Comparison of ENCODE assay signal across 17 cellular contexts in genomic region chr3:193874997-193875593, GRCh38.
DNase-seq lines count a peak whose midpoint lies in the region; ATAC-seq, FAIRE-seq and TF ChIP-seq lines count a peak whose summit lies in the region.
"Had no signal": no experiment of that assay in that cellular context is flagged by ENCODE, and none has a peak within 500 bp of the region (broad histone marks: within the 10 kb centered on the region; RNA-seq: fewer than 3 reads in every experiment).

No MANE protein-coding gene starts in this region.

- peaks cover 90% of the 10 kb centered on the region for H3K4me1 ChIP-seq in Caco-2
- no peaks in the 10 kb centered on the region for H3K4me1 ChIP-seq in GM12878 (ENCODE audit: control insufficient read depth, insufficient read depth, low read length)
- H3K4me1 ChIP-seq in PC-3 (ENCODE audit: insufficient read depth, low read length): peaks cover 47% of the 10 kb centered on the region
- peaks cover 0 to 18% of the 10 kb centered on the region in 2 donors for H3K4me1 ChIP-seq in gastrocnemius medialis
- no peaks in the 10 kb centered on the region for H3K4me1 ChIP-seq in lower lobe of right lung

- H3K27ac Mint-ChIP-seq in Caco-2 (ENCODE audit: unreplicated experiment) (peak overlapping the region; percentile 71), progenitor cell of endocrine pancreas (peak overlapping the region; percentile 27)

- POLR2A ChIA-PET in Caco-2 (lab: Charles Lee): interaction anchor here (0.5 to 1.6 kb wide), 2 partner anchors 36 to 259 kb away, joined by 4 to 6 read pairs; no protein-coding TSS in a partner anchor
- POLR2A ChIA-PET in GM12878 (lab: Charles Lee): no interaction called here
- POLR2A ChIA-PET in PC-3 (lab: Charles Lee; ENCODE audit: unreplicated experiment): no interaction called here

- H3K79me2 ChIP-seq in GM12878 (ENCODE audit: control insufficient read depth, insufficient read depth, low read length): no peaks in the 10 kb centered on the region
- no peaks in the 10 kb centered on the region for H3K79me2 ChIP-seq in PC-3 (ENCODE audit: low read length)

- SMC1A ChIA-PET in GM12878 (lab: Charles Lee; ENCODE audit: uncharacterized antibody, unreplicated experiment): no interaction called here

- TF ChIP-seq CTCF in Caco-2 (IDR thresholded peaks at IDR 0.05; ENCODE audit: insufficient read depth in 1 of 2, low read depth in 1 of 2, low read length in 1 of 2, severe bottlenecking in 1 of 2, unreplicated experiment in 1 of 2): no peak
- no peak for TF ChIP-seq CTCF in GM12878 (IDR thresholded peaks at IDR 0.05 in 2 of 3, conservative IDR thresholded peaks at IDR 0.05 in 1 of 3; ENCODE audit: control insufficient read depth in 2 of 3, extremely low read depth in 1 of 3, insufficient read depth in 1 of 3, low read depth in 3 of 3, low read length in 3 of 3)
- TF ChIP-seq CTCF in progenitor cell of endocrine pancreas (IDR thresholded peaks at IDR 0.05; ENCODE audit: unreplicated experiment): no peak
- TF ChIP-seq CTCF in foreskin fibroblast (IDR thresholded peaks at IDR 0.05; ENCODE audit: low read depth, low read length): no peak
- TF ChIP-seq CTCF in PC-3 (conservative IDR thresholded peaks at IDR 0.05; ENCODE audit: low read depth, low read length): no peak
- TF ChIP-seq CTCF in gastrocnemius medialis (IDR thresholded peaks at IDR 0.05 in 4 of 5, conservative IDR thresholded peaks at IDR 0.05 in 1 of 5): no peak
- TF ChIP-seq CTCF in lower lobe of right lung (IDR thresholded peaks at IDR 0.05): no peak

- no TSS peak for BruUV-seq in Caco-2 (replicated peaks; lab: Mats Ljungman, UMichigan)
- no TSS peak for BruUV-seq in GM12878 (replicated peaks; lab: Mats Ljungman, UMichigan)
- no TSS peak for BruUV-seq in PC-3 (replicated peaks; lab: Mats Ljungman, UMichigan)

- H3K4me3 Mint-ChIP-seq in Caco-2 (ENCODE audit: unreplicated experiment) (no peak overlapping the region), progenitor cell of endocrine pancreas (ENCODE audit: low read depth) (no peak overlapping the region)

- H4K20me1 ChIP-seq in GM12878 (ENCODE audit: control insufficient read depth, insufficient read depth) (no peaks in the 10 kb centered on the region), PC-3 (ENCODE audit: low read length) (no peaks in the 10 kb centered on the region)
- H4K20me1 ChIP-seq: BLaER1 treated with 17β-estradiol and CSF1 and Interleukin-3, amounts not matched to agents 10 nM and 100 nM had no signal

- H3K9me3 ChIP-seq in Caco-2: no peaks in the 10 kb centered on the region
- no peaks in the 10 kb centered on the region for H3K9me3 ChIP-seq in GM12878 (replicated peaks; ENCODE audit: control insufficient read depth, insufficient read depth, low read length)
- H3K9me3 ChIP-seq in PC-3 (ENCODE audit: low read length): no peaks in the 10 kb centered on the region
- no peaks in the 10 kb centered on the region for H3K9me3 ChIP-seq in gastrocnemius medialis
- H3K9me3 ChIP-seq in lower lobe of right lung: no peaks in the 10 kb centered on the region
- H3K9me3 ChIP-seq: BLaER1 treated with 17β-estradiol and CSF1 and Interleukin-3, amounts not matched to agents 10 nM and 100 nM had no signal

- RAD21 ChIA-PET in GM12878 (lab: Charles Lee; ENCODE audit: unreplicated experiment): no interaction called here

- intact Hi-C loops in Caco-2 (cut with micrococcal nuclease; ENCODE audit: unreplicated experiment) (no loop called here), GM12878 (cut with micrococcal nuclease; ENCODE audit: unreplicated experiment) (no loop called here), PC-3 (cut with micrococcal nuclease) (loop anchor here (5.0 kb wide), 1 partner anchor 447 kb away; no protein-coding TSS in a partner anchor), gastrocnemius medialis (cut with DNase I; ENCODE audit: low total_unique reads) (loop anchor here (10.0 kb wide), 1 partner anchor 260 kb away; the partner anchor contains the start of gene HES1), lower lobe of right lung (cut with DNase I) (no loop called here)

- H3K27me3 ChIP-seq in Caco-2 (replicated peaks; ENCODE audit: control insufficient read depth, insufficient read depth, low read length) (no peaks in the 10 kb centered on the region), GM12878 (replicated peaks in 1 of 2; ENCODE audit: control insufficient read depth in 2 of 2, insufficient read depth in 2 of 2, low read length in 1 of 2) (0 out of 4 replicates have a peak, but pooled peaks cover 0 to 6% of the 10 kb centered on the region in 2 experiments), PC-3 (ENCODE audit: low read length) (no peaks in the 10 kb centered on the region), gastrocnemius medialis (no peaks in the 10 kb centered on the region), lower lobe of right lung (ENCODE audit: low read depth) (peaks cover 2% of the 10 kb centered on the region)

- H3K9me2 ChIP-seq in PC-3 (replicated peaks; ENCODE audit: low read length): no peaks in the 10 kb centered on the region

- H3K4me1 Mint-ChIP-seq in Caco-2 (ENCODE audit: low read depth, unreplicated experiment) (peaks cover 74% of the 10 kb centered on the region), progenitor cell of endocrine pancreas (ENCODE audit: low read depth) (peaks cover 56% of the 10 kb centered on the region)

- no peaks in the 10 kb centered on the region for H3K36me3 ChIP-seq in Caco-2 (ENCODE audit: control insufficient read depth, insufficient read depth, low read length)
- H3K36me3 ChIP-seq in GM12878 (ENCODE audit: control insufficient read depth in 2 of 2, insufficient read depth in 2 of 2, low read length in 1 of 2): no peaks in the 10 kb centered on the region
- no peaks in the 10 kb centered on the region for H3K36me3 ChIP-seq in PC-3 (ENCODE audit: low read depth, low read length)
- H3K36me3 ChIP-seq in gastrocnemius medialis: no peaks in the 10 kb centered on the region
- no peaks in the 10 kb centered on the region for H3K36me3 ChIP-seq in lower lobe of right lung
- H3K36me3 ChIP-seq: BLaER1 treated with 17β-estradiol and CSF1 and Interleukin-3, amounts not matched to agents 10 nM and 100 nM had no signal

- H3K36me3 Mint-ChIP-seq in Caco-2 (ENCODE audit: insufficient read depth, unreplicated experiment): no peaks in the 10 kb centered on the region
- H3K36me3 Mint-ChIP-seq in progenitor cell of endocrine pancreas (ENCODE audit: insufficient read depth): no peaks in the 10 kb centered on the region
- H3K36me3 Mint-ChIP-seq: IgD-negative memory B cell had no signal

- H3K4me2 ChIP-seq in GM12878 (ENCODE audit: control insufficient read depth, insufficient read depth): no peak overlapping the region
- no peak overlapping the region for H3K4me2 ChIP-seq in PC-3 (ENCODE audit: low read length)
- H3K4me2 ChIP-seq: BLaER1 treated with 17β-estradiol and CSF1 and Interleukin-3, amounts not matched to agents 10 nM and 100 nM had no signal

- TF ChIP-seq EP300 in GM12878 (IDR thresholded peaks at IDR 0.05; ENCODE audit: borderline replicate concordance in 1 of 2, control insufficient read depth in 1 of 2, low read depth in 2 of 2, low read length in 2 of 2): no peak

- no peak for TF ChIP-seq POLR2A in GM12878 (IDR thresholded peaks at IDR 0.05; ENCODE audit: low read depth, low read length)
- TF ChIP-seq POLR2A in gastrocnemius medialis (IDR thresholded peaks at IDR 0.05): no peak

- H3K4me3 ChIP-seq in Caco-2 (ENCODE audit: low read depth, low read length) (no peak overlapping the region), GM12878 (no peak overlapping the region), foreskin fibroblast (ENCODE audit: low read depth in 1 of 2, low read length in 2 of 2) (no peak overlapping the region), PC-3 (ENCODE audit: low read length) (no peak overlapping the region), gastrocnemius medialis (no peak overlapping the region), lower lobe of right lung (no peak overlapping the region)
- H3K4me3 ChIP-seq: BLaER1 treated with 17β-estradiol and CSF1 and Interleukin-3, amounts not matched to agents 10 nM and 100 nM had no signal

- no peaks in the 10 kb centered on the region for H3F3A ChIP-seq in PC-3 (ENCODE audit: low read length, unreplicated experiment)

- DNase-seq in Caco-2 (no peak), GM12878 (ENCODE audit: low read depth, low spot score) (no peak), iPS-NIHi11 (ENCODE audit: low spot score) (peak; percentile 48), progenitor cell of endocrine pancreas (ENCODE audit: low spot score, unreplicated experiment) (no peak), foreskin fibroblast (no peak), PC-3 (no peak), gastrocnemius medialis (no peak), lower lobe of right lung (no peak)
- DNase-seq: 8988T; NCI-H146; NCI-H2081 treated with DMSO at 0.1 percent for 48 hours; NCI-H2227 treated with DMSO at 0.1 percent for 48 hours; NCI-H526; NK-92 treated with Interleukin-12 subunit alpha and Interleukin-12 subunit beta, amount 100 ng/mL, for 24 hours; OCI-M1 had no signal

- TF ChIP-seq RAD21 in GM12878 (IDR thresholded peaks at IDR 0.05; ENCODE audit: insufficient read depth, low read depth, low read length): no peak

- no peak overlapping the region for H3K27ac ChIP-seq in GM12878 (ENCODE audit: control insufficient read depth, insufficient read depth)
- H3K27ac ChIP-seq in PC-3 (ENCODE audit: low read length): no peak overlapping the region
- H3K27ac ChIP-seq in gastrocnemius medialis: peak overlapping the region in 1 of 4 donors; percentile 28
- no peak overlapping the region for H3K27ac ChIP-seq in lower lobe of right lung
- H3K27ac ChIP-seq: BLaER1 treated with 17β-estradiol and CSF1 and Interleukin-3, amounts not matched to agents 10 nM and 100 nM had no signal

- FAIRE-seq in GM12878 (lab: Jason Lieb, UNC): no peak

- peaks cover 10% of the 10 kb centered on the region for H3K9me3 Mint-ChIP-seq in Caco-2 (ENCODE audit: unreplicated experiment)
- H3K9me3 Mint-ChIP-seq in progenitor cell of endocrine pancreas (ENCODE audit: low read depth): no peaks in the 10 kb centered on the region
- H3K9me3 Mint-ChIP-seq: IgD-negative memory B cell had no signal

- ATAC-seq in GM12878: no peak
- ATAC-seq in PC-3: no peak
- ATAC-seq in gastrocnemius medialis: no peak
- ATAC-seq in lower lobe of right lung: no peak

- no peaks in the 10 kb centered on the region for H3K27me3 Mint-ChIP-seq in Caco-2 (ENCODE audit: insufficient read depth, unreplicated experiment)
- H3K27me3 Mint-ChIP-seq in progenitor cell of endocrine pancreas: peaks cover 3% of the 10 kb centered on the region

- in situ Hi-C loops in GM12878 (cut with MboI) (no loop called here), gastrocnemius medialis (cut with MboI; ENCODE audit: low sequenced_read_pairs in 4 of 4) (no loop called here)

- H2AFZ ChIP-seq in GM12878 (ENCODE audit: control insufficient read depth, low read depth, low read length) (no peak overlapping the region), PC-3 (ENCODE audit: low read length) (no peak overlapping the region)

- 58% methylated on average over 5 of the region's 5 CpGs for WGBS in GM12878 (ENCODE audit: insufficient coverage, insufficient replicate concordance, low lambda C conversion rate, missing lambda C conversion rate)

- H3K9ac ChIP-seq in GM12878 (ENCODE audit: control insufficient read depth, insufficient read depth, low read length) (no peak overlapping the region), PC-3 (ENCODE audit: low read length) (no peak overlapping the region)
- H3K9ac ChIP-seq: BLaER1 treated with 17β-estradiol and CSF1 and Interleukin-3, amounts not matched to agents 10 nM and 100 nM had no signal

- CTCF ChIA-PET in Caco-2 (lab: Charles Lee): interaction anchor here (1.0 kb wide), 1 partner anchor 39 kb away, joined by 3 read pairs; no protein-coding TSS in a partner anchor
- CTCF ChIA-PET in GM12878 (lab: Yijun Ruan, JAX): no interaction called here
- CTCF ChIA-PET in PC-3 (lab: Charles Lee): no interaction called here

Comparison
In these comparisons a context has a peak if more than half of its experiments do, and no peak if none do; other contexts are left out.
1. intact Hi-C loops: an anchor here in PC-3 (5.0 kb wide) and gastrocnemius medialis (10.0 kb wide); none called in Caco-2, GM12878 and lower lobe of right lung.